In the genomic region with DNA sequence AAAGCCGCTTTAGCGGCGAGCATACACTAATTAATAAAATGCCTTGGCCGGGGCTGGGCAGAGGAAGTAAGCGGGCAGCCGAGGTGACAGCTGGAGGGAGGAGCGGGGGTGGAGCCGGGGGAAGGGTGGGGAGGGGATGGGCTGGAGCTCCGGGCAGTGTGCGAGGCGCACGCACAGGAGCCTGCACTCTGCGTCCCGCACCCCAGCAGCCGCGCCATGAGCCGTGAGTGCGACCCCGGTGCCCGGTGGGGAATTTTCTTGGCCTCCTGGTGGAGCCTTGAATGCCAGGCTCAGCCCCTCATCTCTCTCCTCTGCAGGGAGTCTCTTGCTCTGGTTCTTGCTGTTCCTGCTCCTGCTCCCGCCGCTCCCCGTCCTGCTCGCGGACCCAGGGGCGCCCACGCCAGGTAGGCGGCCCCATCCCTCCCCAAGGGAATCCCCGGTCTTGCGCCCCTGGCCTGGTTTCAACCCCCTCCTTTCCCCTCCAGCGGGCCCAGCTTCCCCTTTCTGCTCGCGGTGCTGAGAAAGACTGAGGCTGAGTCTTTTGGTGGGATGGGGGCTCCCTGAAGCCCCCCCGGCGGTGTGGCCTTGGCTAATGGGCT, we compare ENCODE assay signal across 8 cellular contexts. TPM values are rescaled to one million over a fixed set of nuclear protein-coding genes. Genes with fewer than 3 reads are reported as not detected.
DNase-seq lines count a peak whose midpoint lies in the region; ATAC-seq and TF ChIP-seq lines count a peak whose summit lies in the region.

A gene (plus strand): TSS at position 156 of the 599 bp plus-strand sequence. CDS start 61 bp downstream, at position 217.

- peak within 1 kb of the TSS; percentile 44 to 78 (median 60); a peak in 19 of 20 replicates for H3K4me3 ChIP-seq in BLaER1 treated with 17β-estradiol and CSF1 and Interleukin-3, amounts not matched to agents 10 nM and 100 nM
- H3K4me3 ChIP-seq in fibroblast of mammary gland (ENCODE audit: control insufficient read depth, low read depth, low read length) (peak within 1 kb of the TSS; percentile 73), neuronal stem cell (ENCODE audit: low read length in 2 of 2) (peak within 1 kb of the TSS in 1 of 2 donors; percentile 51)

- H4K91ac ChIP-seq in neuronal stem cell (ENCODE audit: low read depth, low read length, poor library complexity) = no peak within 1 kb of the TSS

- peak; percentile 46 for DNase-seq in SW480 (ENCODE audit: low spot score)
- DNase-seq in fibroblast of mammary gland (ENCODE audit: low read depth) = no peak
- no peak for DNase-seq in neuronal stem cell (ENCODE audit: low spot score)
- no peak for DNase-seq in stimulated activated CD4-positive, alpha-beta T cell treated with anti-CD3 and anti-CD28 coated beads, Interleukin-4, amount 100 ng/mL, for 4 hours

- H3K4ac ChIP-seq in neuronal stem cell (ENCODE audit: low read length) = no peak within 1 kb of the TSS

- H2AK5ac ChIP-seq in neuronal stem cell (ENCODE audit: low read depth, low read length) = no peak within 1 kb of the TSS

- H4K20me1 ChIP-seq in BLaER1 treated with 17β-estradiol and CSF1 and Interleukin-3, amounts not matched to agents 10 nM and 100 nM = peaks cover 0 to 26% (median 0%) of the 10 kb centered on the region in 11 experiments; a peak in 3 of 22 replicates

- peak within 1 kb of the TSS; percentile 11 for H2BK12ac ChIP-seq in neuronal stem cell (ENCODE audit: low read length)

- peaks cover 54 to 67% (median 58%) of the 10 kb centered on the region in 10 experiments for H3K4me1 ChIP-seq in BLaER1 treated with 17β-estradiol and CSF1 and Interleukin-3, amounts not matched to agents 10 nM and 100 nM
- H3K4me1 ChIP-seq in neuronal stem cell (ENCODE audit: control insufficient read depth in 2 of 2, insufficient read depth in 1 of 2, low read depth in 1 of 2, low read length in 2 of 2) = peaks cover 12 to 14% of the 10 kb centered on the region in 2 donors

- peak within 1 kb of the TSS; percentile 85 to 96 (median 92) for H3K4me2 ChIP-seq in BLaER1 treated with 17β-estradiol and CSF1 and Interleukin-3, amounts not matched to agents 10 nM and 100 nM
- H3K4me2 ChIP-seq in neuronal stem cell (ENCODE audit: insufficient read depth, low read length, poor library complexity, severe bottlenecking) = peak within 1 kb of the TSS; percentile 80

- no peak within 1 kb of the TSS for H3K14ac ChIP-seq in neuronal stem cell (ENCODE audit: low read length)

- ATAC-seq in HG03378 (IDR thresholded peaks at IDR 0.05; ENCODE audit: unreplicated experiment) (peak; percentile 39), HG03521 (IDR thresholded peaks at IDR 0.05; ENCODE audit: unreplicated experiment) (no peak)

- in situ Hi-C loops in GM18951 (cut with MboI; ENCODE audit: low sequenced_read_pairs, unreplicated experiment) = no loop called here

- WGBS in neuronal stem cell (ENCODE audit: extremely low coverage in 2 of 2, insufficient read length in 2 of 2, insufficient replicate concordance in 1 of 2), 2 donors = no CpG with 5 or more reads among the region's 35 CpGs

- peaks cover 0 to 5% (median 0%) of the 10 kb centered on the region in 11 experiments; a peak in 1 of 22 replicates for H3K9me3 ChIP-seq in BLaER1 treated with 17β-estradiol and CSF1 and Interleukin-3, amounts not matched to agents 10 nM and 100 nM (replicated peaks in 1 of 11)
- H3K9me3 ChIP-seq in neuronal stem cell (replicated peaks in 1 of 2; ENCODE audit: control insufficient read depth in 2 of 2, insufficient read depth in 1 of 2, low read depth in 1 of 2, low read length in 2 of 2) = no peaks in the 10 kb centered on the region

- H3K27me3 ChIP-seq in BLaER1 treated with 17β-estradiol and CSF1 and Interleukin-3, amounts not matched to agents 10 nM and 100 nM = no peaks in the 10 kb centered on the region
- H3K27me3 ChIP-seq in neuronal stem cell (ENCODE audit: control insufficient read depth in 3 of 3, insufficient read depth in 3 of 3, low read depth in 1 of 3, low read length in 3 of 3) = peaks cover 0 to 60% (median 24%) of the 10 kb centered on the region in 3 experiments

- no peak within 1 kb of the TSS for H2BK120ac ChIP-seq in neuronal stem cell (ENCODE audit: low read depth, low read length)

- no peak within 1 kb of the TSS for H2BK5ac ChIP-seq in neuronal stem cell (ENCODE audit: low read length)

- no peaks in the 10 kb centered on the region for H3K79me1 ChIP-seq in neuronal stem cell (ENCODE audit: low read depth, low read length)

- TF ChIP-seq POLR2A in GM18951 (IDR thresholded peaks at IDR 0.05; ENCODE audit: extremely low read depth, insufficient read depth, insufficient read length) = peak; percentile 38

- H3K9ac ChIP-seq in BLaER1 treated with 17β-estradiol and CSF1 and Interleukin-3, amounts not matched to agents 10 nM and 100 nM = peak within 1 kb of the TSS; percentile 59 to 78 (median 72); a peak in 20 of 22 replicates
- peak within 1 kb of the TSS; percentile 70 for H3K9ac ChIP-seq in neuronal stem cell (ENCODE audit: low read depth, low read length, poor library complexity)

- peak within 1 kb of the TSS in 10 of 11 experiments; percentile 18 to 76 (median 64); a peak in 18 of 22 replicates for H3K27ac ChIP-seq in BLaER1 treated with 17β-estradiol and CSF1 and Interleukin-3, amounts not matched to agents 10 nM and 100 nM
- H3K27ac ChIP-seq in neuronal stem cell (replicated peaks; ENCODE audit: low read length) = no peak within 1 kb of the TSS

- peak within 1 kb of the TSS; percentile 74 for H2AFZ ChIP-seq in neuronal stem cell (ENCODE audit: low read length)

- H2BK15ac ChIP-seq in neuronal stem cell (ENCODE audit: low read length) = no peak within 1 kb of the TSS

- H3K23ac ChIP-seq in neuronal stem cell (ENCODE audit: low read depth, low read length, poor library complexity) = no peak within 1 kb of the TSS

- peak within 1 kb of the TSS; percentile 85 for H3K18ac ChIP-seq in neuronal stem cell (ENCODE audit: low read length)

- TF ChIP-seq CTCF in fibroblast of mammary gland (conservative IDR thresholded peaks at IDR 0.05; ENCODE audit: control insufficient read depth, insufficient read depth, low read depth, low read length) = no peak

- H3K36me3 ChIP-seq in BLaER1 treated with 17β-estradiol and CSF1 and Interleukin-3, amounts not matched to agents 10 nM and 100 nM = 0 out of 22 replicates have a peak, but pooled peaks cover 0 to 5% (median 0%) of the 10 kb centered on the region in 11 experiments
- no peaks in the 10 kb centered on the region for H3K36me3 ChIP-seq in neuronal stem cell (replicated peaks in 1 of 2; ENCODE audit: control insufficient read depth in 2 of 2, insufficient read depth in 2 of 2, low read length in 2 of 2)

- H4K8ac ChIP-seq in neuronal stem cell (ENCODE audit: low read depth, low read length) = no peak within 1 kb of the TSS

RNA-seq across cellular contexts. Expression of the gene that starts here (rescaled TPM):
- polyA plus RNA-seq in neuronal stem cell (2013, experiment 1 of 2) = 2.0 TPM
- polyA plus RNA-seq in neuronal stem cell (2013, experiment 2 of 2) = 1.9 TPM
